In the genomic region with DNA sequence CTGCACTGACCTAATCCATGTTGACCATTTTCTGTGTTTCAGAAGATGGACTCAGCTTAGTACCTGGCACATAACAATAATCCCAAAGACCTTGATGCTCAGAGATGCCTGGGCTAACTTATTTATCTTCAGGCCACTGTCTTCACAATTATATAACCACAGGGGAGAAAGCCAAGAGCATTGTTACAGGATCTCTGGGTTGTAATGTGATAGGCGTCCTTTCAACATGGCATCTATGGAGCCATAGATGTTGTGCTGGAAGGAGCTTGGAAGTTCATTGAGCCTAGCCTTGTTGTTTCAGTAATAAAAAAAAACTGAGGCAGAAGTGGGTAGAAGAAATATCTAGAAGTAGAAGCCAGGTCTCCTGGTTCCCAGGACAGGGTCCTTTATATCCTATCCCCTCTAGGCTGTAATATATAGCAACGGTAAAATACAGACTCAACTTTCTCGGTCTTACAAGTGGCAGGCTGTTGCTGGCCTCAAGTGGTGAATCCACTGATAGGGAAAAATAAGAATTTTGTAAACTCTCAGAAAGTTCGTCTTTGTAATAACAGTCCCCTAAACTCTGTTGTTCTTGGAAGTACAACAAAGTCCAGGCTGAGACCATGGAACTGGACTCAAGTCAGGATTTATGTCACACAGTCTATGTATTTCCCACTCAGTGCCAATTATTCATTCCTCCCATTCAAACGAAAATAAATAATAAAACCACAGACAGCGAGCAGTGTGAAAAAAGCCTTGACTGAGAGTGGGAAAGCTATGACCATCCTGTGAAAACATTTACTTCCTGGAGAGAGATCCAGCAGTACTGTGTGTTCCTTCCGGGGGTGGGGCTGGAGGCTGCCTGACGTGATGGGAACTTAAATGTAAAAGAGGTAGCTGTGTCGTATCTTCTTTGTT, we compare ENCODE assay signal across 8 cellular contexts.
DNase-seq lines count a peak whose midpoint lies in the region; ATAC-seq and TF ChIP-seq lines count a peak whose summit lies in the region.

No MANE protein-coding gene starts in this region.

- peak; percentile 71 for ATAC-seq in esophagus mucosa
- ATAC-seq in mucosa of descending colon: peak; percentile 86

- H3K9me2 ChIP-seq in OCI-LY7 (ENCODE audit: insufficient read depth, low read length): no peaks in the 10 kb centered on the region

- no peak overlapping the region for H3K4me2 ChIP-seq in OCI-LY7 (ENCODE audit: low read length)

- H3K79me2 ChIP-seq in OCI-LY7 (ENCODE audit: insufficient read depth, low read depth, low read length): no peaks in the 10 kb centered on the region

- POLR2A ChIA-PET in AG04449 (lab: Yijun Ruan, JAX) (no interaction called here), OCI-LY7 (lab: Charles Lee) (interaction anchor here (0.7 to 0.9 kb wide), 2 partner anchors 15 to 47 kb away, joined by 3 read pairs; no protein-coding TSS in a partner anchor)

- no peaks in the 10 kb centered on the region for H4K20me1 ChIP-seq in OCI-LY7 (ENCODE audit: insufficient read depth, low read length)

- no peaks in the 10 kb centered on the region for H3K9me3 ChIP-seq in mucosa of descending colon
- H3K9me3 ChIP-seq in OCI-LY7 (ENCODE audit: low read length): no peaks in the 10 kb centered on the region

- DNase-seq in AG04449 (ENCODE audit: low read depth, low spot score) (peak; percentile 83), LoVo (ENCODE audit: low spot score) (peak; percentile 11), mucosa of descending colon (peak; percentile 26 to 63 (median 30)), RKO (ENCODE audit: low spot score) (no peak), middle frontal gyrus (ENCODE audit: extremely low spot score, low spot score) (no peak), OCI-LY7 (ENCODE audit: low spot score) (no peak), NCI-H524 (lab: John Stamatoyannopoulos, UW) (no peak)

- H3K27ac ChIP-seq in OCI-LY7 (ENCODE audit: low read depth, low read length, poor library complexity, severe bottlenecking): no peak overlapping the region

- no peak overlapping the region for H2AFZ ChIP-seq in OCI-LY7 (ENCODE audit: low read length)

- no TSS peak for BruUV-seq in OCI-LY7 (replicated peaks; lab: Mats Ljungman, UMichigan)

- CTCF ChIA-PET in AG04449 (lab: Yijun Ruan, JAX) (interaction anchor here (0.9 to 3.1 kb wide), 2 partner anchors 21 to 714 kb away, joined by 3 to 11 read pairs; no protein-coding TSS in a partner anchor), OCI-LY7 (lab: Charles Lee; ENCODE audit: unreplicated experiment) (no interaction called here)

- H3K4me1 ChIP-seq in mucosa of descending colon (ENCODE audit: low read depth) (no peaks in the 10 kb centered on the region), OCI-LY7 (ENCODE audit: insufficient read depth, low read length, poor library complexity, severe bottlenecking) (no peaks in the 10 kb centered on the region)

- intact Hi-C loops in mucosa of descending colon (cut with DNase I, micrococcal nuclease): no loop called here
- intact Hi-C loops in OCI-LY7 (cut with micrococcal nuclease; ENCODE audit: unreplicated experiment): no loop called here

- H3K4me3 ChIP-seq in AG04449 (ENCODE audit: low read depth, low read length) (no peak overlapping the region), mucosa of descending colon (no peak overlapping the region), OCI-LY7 (ENCODE audit: low read depth, low read length, poor library complexity, severe bottlenecking) (no peak overlapping the region)

- no peaks in the 10 kb centered on the region for H3K36me3 ChIP-seq in mucosa of descending colon (ENCODE audit: low read depth)
- H3K36me3 ChIP-seq in OCI-LY7 (ENCODE audit: insufficient read depth, low read length): no peaks in the 10 kb centered on the region

- TF ChIP-seq CTCF in AG04449 (IDR thresholded peaks at IDR 0.05; ENCODE audit: insufficient read depth, low read length, missing control alignments) (no peak), mucosa of descending colon (IDR thresholded peaks at IDR 0.05) (no peak), OCI-LY7 (conservative IDR thresholded peaks at IDR 0.05; ENCODE audit: low read length) (no peak)

Comparison
In these comparisons a context has a peak if more than half of its experiments do, and no peak if none do; other contexts are left out.
1. DNase-seq: peak in AG04449 (single experiment), LoVo (single experiment) and mucosa of descending colon (3 of 3); none in RKO (single experiment), middle frontal gyrus (single experiment), OCI-LY7 (single experiment) and NCI-H524 (0 of 2).